ENCODE assay signal across 8 cellular contexts in the genomic region with DNA sequence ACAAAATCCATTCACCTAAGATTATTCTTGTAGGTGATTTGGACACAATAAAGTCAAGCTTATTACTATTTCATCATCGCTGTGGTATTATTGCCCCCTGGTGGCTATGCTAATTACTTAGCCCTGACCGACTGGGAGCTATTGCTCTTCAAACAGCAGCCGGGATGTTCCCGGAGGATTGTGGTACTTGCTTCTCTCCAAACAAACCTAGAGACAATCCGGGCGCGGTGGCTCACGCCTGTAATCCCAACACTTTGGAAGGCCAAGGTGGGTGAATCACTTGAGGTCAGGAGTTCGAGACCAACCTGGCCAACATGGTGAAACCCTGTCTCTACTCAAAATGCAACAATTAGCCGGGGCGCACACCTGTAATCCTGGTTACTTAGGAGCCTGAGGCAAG. TPM values are rescaled to one million over a fixed set of nuclear protein-coding genes. Genes with fewer than 3 reads are reported as not detected.
DNase-seq lines count a peak whose midpoint lies in the region; ATAC-seq and TF ChIP-seq lines count a peak whose summit lies in the region.

No MANE protein-coding gene starts in this region.

- H3K9me3 ChIP-seq in parathyroid adenoma (ENCODE audit: control insufficient read depth, low read length), result no peaks in the 10 kb centered on the region

- H3K4me1 Mint-ChIP-seq in activated CD4-positive, alpha-beta T cell treated with anti-CD3 and anti-CD28 coated beads, Interleukin-2, amount 10 ng/mL, durations not matched to agents 7 days and 5 days, result no peaks in the 10 kb centered on the region

- no peak overlapping the region for H3K27ac Mint-ChIP-seq in activated CD4-positive, alpha-beta T cell treated with anti-CD3 and anti-CD28 coated beads, Interleukin-2, amount 10 ng/mL, durations not matched to agents 7 days and 5 days

- ATAC-seq in foreskin keratinocyte, result peak; percentile 72
- no peak for ATAC-seq in HG02884 (IDR thresholded peaks at IDR 0.05; ENCODE audit: unreplicated experiment)
- no peak for ATAC-seq in HG03460 (IDR thresholded peaks at IDR 0.05; ENCODE audit: unreplicated experiment)

- H3K36me3 Mint-ChIP-seq in activated CD4-positive, alpha-beta T cell treated with anti-CD3 and anti-CD28 coated beads, Interleukin-2, amount 10 ng/mL, durations not matched to agents 7 days and 5 days (ENCODE audit: low read depth), result no peaks in the 10 kb centered on the region

- DNase-seq in stimulated activated CD4-positive, alpha-beta T cell treated with anti-CD3 and anti-CD28 coated beads, Interleukin-4, amount 100 ng/mL, for 24 hours, result peak; percentile 43
- no peak for DNase-seq in stimulated activated CD4-positive, alpha-beta T cell treated with anti-CD3 and anti-CD28 coated beads, Interleukin-4, amount 100 ng/mL, for 1 hour
- DNase-seq in NAMALWA (ENCODE audit: low spot score), result peak; percentile 34
- peak; percentile 19 for DNase-seq in activated CD4-positive, alpha-beta T cell treated with anti-CD3 and anti-CD28 coated beads, Interleukin-2, amount 10 ng/mL, durations not matched to agents 7 days and 5 days
- DNase-seq in foreskin keratinocyte, result peak; percentile 41 to 69

- POLR2A ChIA-PET in activated CD4-positive, alpha-beta T cell treated with anti-CD3 and anti-CD28 coated beads, Interleukin-2, amount 10 ng/mL, durations not matched to agents 7 days and 5 days (lab: Charles Lee), result no interaction called here

- no peak overlapping the region for H3K4me2 ChIP-seq in parathyroid adenoma (ENCODE audit: low read length)

- CTCF ChIA-PET in activated CD4-positive, alpha-beta T cell treated with anti-CD3 and anti-CD28 coated beads, Interleukin-2, amount 10 ng/mL, durations not matched to agents 7 days and 5 days (lab: Charles Lee), result no interaction called here

- H3K27me3 Mint-ChIP-seq in activated CD4-positive, alpha-beta T cell treated with anti-CD3 and anti-CD28 coated beads, Interleukin-2, amount 10 ng/mL, durations not matched to agents 7 days and 5 days, result peaks cover 9% of the 10 kb centered on the region

- H3K27ac ChIP-seq in foreskin keratinocyte (no peak overlapping the region), parathyroid adenoma (no peak overlapping the region)

- no peaks in the 10 kb centered on the region for H3K4me1 ChIP-seq in foreskin keratinocyte
- H3K4me1 ChIP-seq in parathyroid adenoma, result no peaks in the 10 kb centered on the region

- no peak overlapping the region for H3K4me3 Mint-ChIP-seq in activated CD4-positive, alpha-beta T cell treated with anti-CD3 and anti-CD28 coated beads, Interleukin-2, amount 10 ng/mL, durations not matched to agents 7 days and 5 days

- H3K9me3 Mint-ChIP-seq in activated CD4-positive, alpha-beta T cell treated with anti-CD3 and anti-CD28 coated beads, Interleukin-2, amount 10 ng/mL, durations not matched to agents 7 days and 5 days, result peaks cover 2% of the 10 kb centered on the region

- no peaks in the 10 kb centered on the region for H3K36me3 ChIP-seq in parathyroid adenoma (ENCODE audit: control insufficient read depth, insufficient read depth, low read length)

- H3K9ac ChIP-seq in parathyroid adenoma, result no peak overlapping the region

- no peaks in the 10 kb centered on the region for H3K79me2 ChIP-seq in parathyroid adenoma

- TF ChIP-seq CTCF in foreskin keratinocyte (conservative IDR thresholded peaks at IDR 0.05) (peak; percentile 90), parathyroid adenoma (IDR thresholded peaks at IDR 0.05) (peak; percentile 42)

- H3K4me3 ChIP-seq in parathyroid adenoma (ENCODE audit: low read depth, low read length), result no peak overlapping the region

- H3K27me3 ChIP-seq in foreskin keratinocyte (peaks cover 13% of the 10 kb centered on the region), parathyroid adenoma (ENCODE audit: control insufficient read depth, insufficient read depth, low read length) (no peaks in the 10 kb centered on the region)

- H2AFZ ChIP-seq in parathyroid adenoma, result no peak overlapping the region

RNA-seq across cellular contexts. Expression of a gene that starts 15.4 kb away (rescaled TPM):
- total RNA-seq in activated CD4-positive, alpha-beta T cell treated with anti-CD3 and anti-CD28 coated beads, Interleukin-2, amount 10 ng/mL, durations not matched to agents 7 days and 5 days, result not detected
- total RNA-seq in foreskin keratinocyte, result not detected in 2 replicates
- polyA plus RNA-seq in foreskin keratinocyte, result not detected in 2 replicates
